ENCODE assay signal across 1 cellular context in genomic region chr15:73105064-73105463, GRCh38.
TF ChIP-seq lines count a peak whose summit lies in the region.

No MANE protein-coding gene starts in this region.

TF ChIP-seq in HepG2, 621 proteins besides CTCF, POLR2A, EP300 and RAD21:
- no peak for TF ChIP-seq SNAPC2 (CRISPR knock-in tag; IDR thresholded peaks at IDR 0.05)
- TF ChIP-seq CSRNP2 (CRISPR knock-in tag; conservative IDR thresholded peaks at IDR 0.05; ENCODE audit: low read depth): no peak
- TF ChIP-seq ZNF740 (CRISPR knock-in tag; IDR thresholded peaks at IDR 0.05): no peak
- peak; percentile 40; the same call in 1 of the 2 replicates for TF ChIP-seq ARID5B (CRISPR knock-in tag; IDR thresholded peaks at IDR 0.05)
- TF ChIP-seq FOXP1 (IDR thresholded peaks at IDR 0.05): no peak
- peak; percentile 46 for TF ChIP-seq FOXP1 (CRISPR knock-in tag; IDR thresholded peaks at IDR 0.05)
- peak; percentile 40; the same call in 1 of the 2 replicates for TF ChIP-seq FOXP4 (CRISPR knock-in tag; IDR thresholded peaks at IDR 0.05)
- 0 out of 2 replicates have a peak, but pooled peaks have one; percentile 20 for TF ChIP-seq HNF4A (CRISPR knock-in tag; IDR thresholded peaks at IDR 0.05)
- no peak for TF ChIP-seq FOXA1 (IDR thresholded peaks at IDR 0.05)
- 0 out of 2 replicates have a peak, but pooled peaks have one; percentile 42 for TF ChIP-seq FOXA1 (CRISPR knock-in tag; IDR thresholded peaks at IDR 0.05)
- no peak for TF ChIP-seq ZSCAN5A (CRISPR knock-in tag; IDR thresholded peaks at IDR 0.05; ENCODE audit: borderline replicate concordance)
- no peak for TF ChIP-seq ZNF570 (CRISPR knock-in tag; IDR thresholded peaks at IDR 0.05; ENCODE audit: borderline replicate concordance)
- no peak for TF ChIP-seq ZNF768 (CRISPR knock-in tag; IDR thresholded peaks at IDR 0.05)
- peak; percentile 42; the same call in 1 of the 2 replicates for TF ChIP-seq NCOA2 (CRISPR knock-in tag; IDR thresholded peaks at IDR 0.05)
- 0 out of 2 replicates have a peak, but pooled peaks have one; percentile 18 for TF ChIP-seq ZGPAT (CRISPR knock-in tag; IDR thresholded peaks at IDR 0.05)
- no peak for TF ChIP-seq SRSF4 (IDR thresholded peaks at IDR 0.05; ENCODE audit: low read depth, low read length, poor library complexity, severe bottlenecking)
- no peak for TF ChIP-seq ZNF354B (CRISPR knock-in tag; IDR thresholded peaks at IDR 0.05)
- TF ChIP-seq GATAD2A (CRISPR knock-in tag; IDR thresholded peaks at IDR 0.05): 0 out of 2 replicates have a peak, but pooled peaks have one; percentile 19
- TF ChIP-seq KLF12 (CRISPR knock-in tag; IDR thresholded peaks at IDR 0.05; ENCODE audit: borderline replicate concordance): no peak
- TF ChIP-seq PAF1 (CRISPR knock-in tag; IDR thresholded peaks at IDR 0.05): no peak
- TF ChIP-seq FOXJ3 (CRISPR knock-in tag; IDR thresholded peaks at IDR 0.05; ENCODE audit: borderline replicate concordance): peak; percentile 33; the same call in 1 of the 2 replicates
- no peak for TF ChIP-seq CREM (IDR thresholded peaks at IDR 0.05)
- no peak for TF ChIP-seq CREM (CRISPR knock-in tag; IDR thresholded peaks at IDR 0.05)
- no peak for TF ChIP-seq HNF4G (IDR thresholded peaks at IDR 0.05; ENCODE audit: borderline replicate concordance, low read depth, low read length)
- TF ChIP-seq HNF4G (CRISPR knock-in tag; IDR thresholded peaks at IDR 0.05; ENCODE audit: borderline replicate concordance, low read depth): no peak
- no peak for TF ChIP-seq ZXDC (CRISPR knock-in tag; IDR thresholded peaks at IDR 0.05)
- peak; percentile 32; the same call in 1 of the 2 replicates for TF ChIP-seq FOXA3 (CRISPR knock-in tag; IDR thresholded peaks at IDR 0.05)
- no peak for TF ChIP-seq RFX5 (IDR thresholded peaks at IDR 0.05; ENCODE audit: low read depth, low read length)
- no peak for TF ChIP-seq CBFB (CRISPR knock-in tag; IDR thresholded peaks at IDR 0.05)
- TF ChIP-seq HNF1B (CRISPR knock-in tag; IDR thresholded peaks at IDR 0.05): no peak
- TF ChIP-seq ZNF746 (CRISPR knock-in tag; IDR thresholded peaks at IDR 0.05): no peak
- TF ChIP-seq SRY (CRISPR knock-in tag; IDR thresholded peaks at IDR 0.05): no peak
- no peak for TF ChIP-seq ZNF24 (IDR thresholded peaks at IDR 0.05)
- no peak for TF ChIP-seq SAFB2 (CRISPR knock-in tag; IDR thresholded peaks at IDR 0.05; ENCODE audit: borderline replicate concordance, low read depth)
- TF ChIP-seq ZNF30 (CRISPR knock-in tag; IDR thresholded peaks at IDR 0.05): no peak
TF ChIP-seq in HepG2: peak in this region for 10.
